ENCODE assay signal across 21 cellular contexts in genomic region chr6:56551409-56552120, GRCh38.
A peak's percentile ranks its signal among the peaks of the same experiment; 100 is the strongest.
DNase-seq lines count a peak whose midpoint lies in the region; ATAC-seq, FAIRE-seq and TF ChIP-seq lines count a peak whose summit lies in the region.
"Had no signal": no experiment of that assay in that cellular context is flagged by ENCODE, and none has a peak within 500 bp of the region (broad histone marks: within the 10 kb centered on the region; RNA-seq: fewer than 3 reads in every experiment).

No MANE protein-coding gene starts in this region.

- no peak overlapping the region for H3K4me3 ChIP-seq in K562
- no peak overlapping the region for H3K4me3 ChIP-seq in CD4-positive, alpha-beta memory T cell (ENCODE audit: low read length in 2 of 2)
- H3K4me3 ChIP-seq: lower lobe of right lung, prostate gland, upper lobe of right lung had no signal

- no peak for TF ChIP-seq RAD21 in K562 (CRISPR knock-in tag; conservative IDR thresholded peaks at IDR 0.05 in 1 of 2, IDR thresholded peaks at IDR 0.05 in 1 of 2)

- H3K4me1 ChIP-seq in K562 (replicated peaks in 1 of 2; ENCODE audit: control insufficient read depth in 2 of 2, insufficient read depth in 2 of 2, low read length in 2 of 2) = 0 out of 5 replicates have a peak, but pooled peaks cover 0 to 4% of the 10 kb centered on the region in 2 experiments
- no peaks in the 10 kb centered on the region for H3K4me1 ChIP-seq in CD4-positive, alpha-beta memory T cell (ENCODE audit: insufficient read depth, low read length)
- H3K4me1 ChIP-seq: upper lobe of right lung had no signal

- no peak for ATAC-seq in K562
- ATAC-seq: lower lobe of right lung; natural killer cell; stimulated activated naive B cell treated with anti-CD40 and anti-IgM and Interleukin-4, amounts not matched to agents 10 μg/mL and 1 μg/mL and 100 μg/mL, for 72 hours; upper lobe of right lung had no signal

- CTCF ChIA-PET in K562 (lab: Yijun Ruan, JAX; ENCODE audit: low intra/inter-chr PET ratio) = interaction anchor here (0.7 kb wide), 1 partner anchor 543 kb away, joined by 3 read pairs; no protein-coding TSS in a partner anchor
- CTCF ChIA-PET in GM10248 (lab: Yijun Ruan, JAX) = interaction anchor here (1.1 to 3.8 kb wide), 4 partner anchors 9 to 44 kb away, joined by 4 to 15 read pairs (median 12); no protein-coding TSS in a partner anchor
- CTCF ChIA-PET in CD4-positive, alpha-beta memory T cell (lab: Charles Lee; ENCODE audit: partially characterized antibody) = interaction anchor here (2.3 to 2.7 kb wide), 2 partner anchors 9 to 20 kb away, joined by 5 to 9 read pairs; no protein-coding TSS in a partner anchor

- DNase-seq in ACHN = peak; percentile 11
- DNase-seq in M059J (ENCODE audit: low read depth) = peak; percentile 66
- no peak for DNase-seq in K562 (ENCODE audit: extremely low read depth in 1 of 4, low spot score in 3 of 4)
- DNase-seq in neural crest cell (ENCODE audit: low read depth, low spot score) = no peak
- DNase-seq in NCI-H1105 (lab: John Stamatoyannopoulos, UW) = no peak
- no peak for DNase-seq in GM10248 (ENCODE audit: extremely low spot score)
- no peak for DNase-seq in CD4-positive, alpha-beta memory T cell
- no peak for DNase-seq in NK-92 (lab: John Stamatoyannopoulos, UW; ENCODE audit: unreplicated experiment)
- DNase-seq: activated CD4-positive, alpha-beta T cell treated with anti-CD3 and anti-CD28 coated beads for 48 hours; activated naive CD4-positive, alpha-beta T cell treated with anti-CD3 and anti-CD28 coated beads for 36 hours; CD4-positive, CD25-positive, alpha-beta regulatory T cell; cortex of kidney; DND-41; IMR-90; lower lobe of right lung; natural killer cell; NCI-H2029; NCI-H446 treated with DMSO at 0.1 percent for 48 hours; stimulated activated naive B cell treated with anti-CD40 and anti-IgM and Interleukin-4, amounts not matched to agents 10 μg/mL and 1 μg/mL and 100 μg/mL, for 72 hours; upper lobe of right lung had no signal

- H3K9me1 ChIP-seq in K562 (ENCODE audit: control insufficient read depth, insufficient read depth, low read length) = no peaks in the 10 kb centered on the region

- H3K4me2 ChIP-seq in K562 (ENCODE audit: insufficient read depth, low read length) = no peak overlapping the region

- no peak overlapping the region for H3K4me3 Mint-ChIP-seq in neural crest cell
- H3K4me3 Mint-ChIP-seq in CD4-positive, alpha-beta memory T cell = no peak overlapping the region
- H3K4me3 Mint-ChIP-seq: activated naive CD4-positive, alpha-beta T cell treated with anti-CD3 and anti-CD28 coated beads for 36 hours; CD4-positive, CD25-positive, alpha-beta regulatory T cell; natural killer cell; stimulated activated naive B cell treated with anti-CD40 and anti-IgM and Interleukin-4, amounts not matched to agents 10 μg/mL and 1 μg/mL and 100 μg/mL, for 72 hours had no signal

- no peaks in the 10 kb centered on the region for H3K36me3 ChIP-seq in K562 (ENCODE audit: control insufficient read depth, insufficient read depth, low read length)
- H3K36me3 ChIP-seq in CD4-positive, alpha-beta memory T cell (ENCODE audit: insufficient read depth, low read length) = no peaks in the 10 kb centered on the region
- H3K36me3 ChIP-seq: prostate gland, upper lobe of right lung had no signal

- intact Hi-C loops in K562 (cut with micrococcal nuclease) = no loop called here
- intact Hi-C loops in CD4-positive, alpha-beta memory T cell (cut with micrococcal nuclease) = no loop called here

- H3K79me2 ChIP-seq in K562 (ENCODE audit: control insufficient read depth, insufficient read depth, low read length) = no peaks in the 10 kb centered on the region

- TF ChIP-seq EP300 in K562 (IDR thresholded peaks at IDR 0.05; ENCODE audit: low read length) = no peak

- WGBS in K562 (ENCODE audit: insufficient coverage, low coverage, missing lambda C conversion rate) = 31% methylated on average over 3 of the region's 3 CpGs

- no peak overlapping the region for H3K27ac ChIP-seq in K562 (ENCODE audit: extremely low read depth, low read depth, low read length)
- no peak overlapping the region for H3K27ac ChIP-seq in CD4-positive, alpha-beta memory T cell (ENCODE audit: low read depth, low read length)
- H3K27ac ChIP-seq: lower lobe of right lung, prostate gland, upper lobe of right lung had no signal

- no TSS peak for BruUV-seq in K562 (replicated peaks; lab: Mats Ljungman, UMichigan)

- no peak overlapping the region for H2AFZ ChIP-seq in K562 (ENCODE audit: low read depth, low read length)

- no peaks in the 10 kb centered on the region for H3K9me3 Mint-ChIP-seq in neural crest cell
- H3K9me3 Mint-ChIP-seq in CD4-positive, alpha-beta memory T cell = no peaks in the 10 kb centered on the region
- H3K9me3 Mint-ChIP-seq: activated naive CD4-positive, alpha-beta T cell treated with anti-CD3 and anti-CD28 coated beads for 36 hours; CD4-positive, CD25-positive, alpha-beta regulatory T cell; natural killer cell; stimulated activated naive B cell treated with anti-CD40 and anti-IgM and Interleukin-4, amounts not matched to agents 10 μg/mL and 1 μg/mL and 100 μg/mL, for 72 hours had no signal

- no peak for FAIRE-seq in K562 (lab: Jason Lieb, UNC)

- H3K27ac Mint-ChIP-seq in neural crest cell (ENCODE audit: unreplicated experiment) = peak overlapping the region; percentile 16
- no peak overlapping the region for H3K27ac Mint-ChIP-seq in CD4-positive, alpha-beta memory T cell
- H3K27ac Mint-ChIP-seq: activated naive CD4-positive, alpha-beta T cell treated with anti-CD3 and anti-CD28 coated beads for 36 hours; CD4-positive, CD25-positive, alpha-beta regulatory T cell; natural killer cell; stimulated activated naive B cell treated with anti-CD40 and anti-IgM and Interleukin-4, amounts not matched to agents 10 μg/mL and 1 μg/mL and 100 μg/mL, for 72 hours had no signal

- TF ChIP-seq CTCF in K562 (IDR thresholded peaks at IDR 0.05 in 2 of 3, conservative IDR thresholded peaks at IDR 0.05 in 1 of 3; ENCODE audit: insufficient read depth in 2 of 3, low read depth in 1 of 3, low read length in 3 of 3) = no peak
- TF ChIP-seq CTCF in neural crest cell (conservative IDR thresholded peaks at IDR 0.05) = no peak
- TF ChIP-seq CTCF in GM10248 (IDR thresholded peaks at IDR 0.05; ENCODE audit: control extremely low read depth, extremely low read depth, low read depth, missing control alignments) = no peak

- no peaks in the 10 kb centered on the region for H3K27me3 Mint-ChIP-seq in neural crest cell (ENCODE audit: low read depth)
- H3K27me3 Mint-ChIP-seq in CD4-positive, alpha-beta memory T cell = peaks cover 0 to 2% of the 10 kb centered on the region in 2 donors
- H3K27me3 Mint-ChIP-seq: CD4-positive, CD25-positive, alpha-beta regulatory T cell; stimulated activated naive B cell treated with anti-CD40 and anti-IgM and Interleukin-4, amounts not matched to agents 10 μg/mL and 1 μg/mL and 100 μg/mL, for 72 hours had no signal

- no peaks in the 10 kb centered on the region for H3K27me3 ChIP-seq in K562 (ENCODE audit: control insufficient read depth in 2 of 2, insufficient read depth in 2 of 2, low read length in 2 of 2)
- no peaks in the 10 kb centered on the region for H3K27me3 ChIP-seq in CD4-positive, alpha-beta memory T cell (ENCODE audit: insufficient read depth, low read length)
- H3K27me3 ChIP-seq: upper lobe of right lung had no signal

- H4K20me1 ChIP-seq in K562 (replicated peaks; ENCODE audit: control insufficient read depth, insufficient read depth, low read length) = no peaks in the 10 kb centered on the region

- in situ Hi-C loops in ACHN (cut with HindIII; ENCODE audit: low pct_ligation_motif_present, low pct_unique_long_range_greater_than_20kb, low sequenced_read_pairs) = loop anchor here (25.0 kb wide), 1 partner anchor 189 kb away; no protein-coding TSS in a partner anchor
- in situ Hi-C loops in K562 (cut with MboI) = no loop called here

- peaks cover 9% of the 10 kb centered on the region for H3K36me3 Mint-ChIP-seq in neural crest cell (ENCODE audit: low read depth)
- no peaks in the 10 kb centered on the region for H3K36me3 Mint-ChIP-seq in CD4-positive, alpha-beta memory T cell
- H3K36me3 Mint-ChIP-seq: CD4-positive, CD25-positive, alpha-beta regulatory T cell; natural killer cell; stimulated activated naive B cell treated with anti-CD40 and anti-IgM and Interleukin-4, amounts not matched to agents 10 μg/mL and 1 μg/mL and 100 μg/mL, for 72 hours had no signal

- H3K4me1 Mint-ChIP-seq in neural crest cell = peaks cover 37% of the 10 kb centered on the region
- peaks cover 0 to 5% (median 0%) of the 10 kb centered on the region in 4 donors for H3K4me1 Mint-ChIP-seq in CD4-positive, alpha-beta memory T cell
- H3K4me1 Mint-ChIP-seq: natural killer cell; stimulated activated naive B cell treated with anti-CD40 and anti-IgM and Interleukin-4, amounts not matched to agents 10 μg/mL and 1 μg/mL and 100 μg/mL, for 72 hours had no signal

- H3K9ac ChIP-seq in K562 (ENCODE audit: insufficient read depth in 1 of 2, low read depth in 2 of 2, low read length in 2 of 2) = no peak overlapping the region

- H3K9me3 ChIP-seq in K562 (replicated peaks; ENCODE audit: control insufficient read depth, insufficient read depth, low read depth, low read length) = no peaks in the 10 kb centered on the region
- no peaks in the 10 kb centered on the region for H3K9me3 ChIP-seq in CD4-positive, alpha-beta memory T cell (ENCODE audit: control insufficient read depth in 1 of 2, low read length in 2 of 2)
- H3K9me3 ChIP-seq: lower lobe of right lung, prostate gland, upper lobe of right lung had no signal

- POLR2A ChIA-PET in K562 (lab: Yijun Ruan, JAX) = interaction anchor here (0.6 kb wide), 1 partner anchor 123 kb away, joined by 3 read pairs; no protein-coding TSS in a partner anchor
- POLR2A ChIA-PET in GM10248 (lab: Yijun Ruan, JAX) = no interaction called here
- POLR2A ChIA-PET in CD4-positive, alpha-beta memory T cell (lab: Charles Lee; ENCODE audit: partially characterized antibody) = no interaction called here

- no peak for TF ChIP-seq POLR2A in K562 (conservative IDR thresholded peaks at IDR 0.05)

TF ChIP-seq in K562, 482 proteins besides CTCF, POLR2A, EP300 and RAD21:
- TF ChIP-seq NFIC (IDR thresholded peaks at IDR 0.05) = peak; percentile 53
- TF ChIP-seq TEAD4 (IDR thresholded peaks at IDR 0.05; ENCODE audit: low read length) = no peak
- no peak for TF ChIP-seq TEAD4 (CRISPR knock-in tag; IDR thresholded peaks at IDR 0.05; ENCODE audit: borderline replicate concordance)

Comparison
In these comparisons a context has a peak if more than half of its experiments do, and no peak if none do; other contexts are left out.
1. DNase-seq: peak in ACHN (single experiment) and M059J (single experiment); none in K562 (0 of 4), neural crest cell (single experiment), NCI-H1105 (single experiment), GM10248 (single experiment), CD4-positive, alpha-beta memory T cell (0 of 5) and NK-92 (single experiment).